In genomic region chr6:90072961-90073464, GRCh38 we compare ENCODE assay signal across 14 cellular contexts.
A peak's percentile ranks its signal among the peaks of the same experiment; 100 is the strongest.
DNase-seq lines count a peak whose midpoint lies in the region; ATAC-seq lines count a peak whose summit lies in the region.
"Had no signal": no experiment of that assay in that cellular context is flagged by ENCODE, and none has a peak within 500 bp of the region (broad histone marks: within the 10 kb centered on the region; RNA-seq: fewer than 3 reads in every experiment).

No MANE protein-coding gene starts in this region.

- POLR2A ChIA-PET in activated naive CD8-positive, alpha-beta T cell treated with anti-CD3 and anti-CD28 coated beads, Interleukin-2, amount 10 ng/mL, durations not matched to agents 7 days and 5 days (lab: Charles Lee) = interaction anchor here (1.4 kb wide), 1 partner anchor 36 kb away, joined by 5 read pairs; no protein-coding TSS in a partner anchor

- no peaks in the 10 kb centered on the region for H3K9me3 Mint-ChIP-seq in T-helper 2 cell treated with Interferon-gamma antibody and Interleukin-4, amounts not matched to agents 5 μg/mL and 100 μg/mL, for 36 hours
- H3K9me3 Mint-ChIP-seq in activated naive CD8-positive, alpha-beta T cell treated with anti-CD3 and anti-CD28 coated beads, Interleukin-2, amount 10 ng/mL, durations not matched to agents 7 days and 5 days = no peaks in the 10 kb centered on the region
- H3K9me3 Mint-ChIP-seq in stimulated activated effector memory CD8-positive, alpha-beta T cell treated with anti-CD3 and anti-CD28 coated beads, Interleukin-12 subunit alpha, Interleukin-12 subunit beta, amount 100 ng/mL, for 72 hours = no peaks in the 10 kb centered on the region

- peak; percentile 28 for ATAC-seq in activated naive CD8-positive, alpha-beta T cell treated with anti-CD3 and anti-CD28 coated beads, Interleukin-2, amount 10 ng/mL, durations not matched to agents 7 days and 5 days (ENCODE audit: low read depth)
- ATAC-seq in stimulated activated effector memory CD8-positive, alpha-beta T cell treated with anti-CD3 and anti-CD28 coated beads, Interleukin-12 subunit alpha, Interleukin-12 subunit beta, amount 100 ng/mL, for 72 hours = no peak
- ATAC-seq in GM18502 (IDR thresholded peaks at IDR 0.05; ENCODE audit: poor library complexity, unreplicated experiment) = no peak
- ATAC-seq: A549 had no signal

- H3K27me3 Mint-ChIP-seq in T-helper 2 cell treated with Interferon-gamma antibody and Interleukin-4, amounts not matched to agents 5 μg/mL and 100 μg/mL, for 36 hours (ENCODE audit: low read depth) = peaks cover 15% of the 10 kb centered on the region
- H3K27me3 Mint-ChIP-seq in activated naive CD8-positive, alpha-beta T cell treated with anti-CD3 and anti-CD28 coated beads, Interleukin-2, amount 10 ng/mL, durations not matched to agents 7 days and 5 days = no peaks in the 10 kb centered on the region

- peaks cover 34% of the 10 kb centered on the region for H3K36me3 Mint-ChIP-seq in T-helper 2 cell treated with Interferon-gamma antibody and Interleukin-4, amounts not matched to agents 5 μg/mL and 100 μg/mL, for 36 hours (ENCODE audit: low read depth)
- peaks cover 66% of the 10 kb centered on the region for H3K36me3 Mint-ChIP-seq in activated naive CD8-positive, alpha-beta T cell treated with anti-CD3 and anti-CD28 coated beads, Interleukin-2, amount 10 ng/mL, durations not matched to agents 7 days and 5 days
- H3K36me3 Mint-ChIP-seq in stimulated activated effector memory CD8-positive, alpha-beta T cell treated with anti-CD3 and anti-CD28 coated beads, Interleukin-12 subunit alpha, Interleukin-12 subunit beta, amount 100 ng/mL, for 72 hours = peaks cover 17% of the 10 kb centered on the region

- DNase-seq in T-helper 2 cell treated with Interferon-gamma antibody and Interleukin-4, amounts not matched to agents 5 μg/mL and 100 μg/mL, for 36 hours (ENCODE audit: low spot score) = no peak
- DNase-seq in T-helper 2 cell = no peak
- DNase-seq in NCI-H2171 treated with DMSO at 0.1 percent for 48 hours (lab: John Stamatoyannopoulos, UW) = peak; percentile 90
- no peak for DNase-seq in activated naive CD8-positive, alpha-beta T cell treated with anti-CD3 and anti-CD28 coated beads, Interleukin-2, amount 10 ng/mL, durations not matched to agents 7 days and 5 days
- DNase-seq in stimulated activated effector memory CD8-positive, alpha-beta T cell treated with anti-CD3 and anti-CD28 coated beads, Interleukin-12 subunit alpha, Interleukin-12 subunit beta, amount 100 ng/mL, for 72 hours (ENCODE audit: low spot score in 2 of 2) = no peak
- DNase-seq in NCI-H510A treated with DMSO at 0.1 percent for 48 hours (lab: John Stamatoyannopoulos, UW) = no peak
- no peak for DNase-seq in NK-92 treated with Interleukin-12 subunit alpha and Interleukin-12 subunit beta, amount 100 ng/mL, for 24 hours (lab: John Stamatoyannopoulos, UW)
- DNase-seq: Calu3; effector CD8-positive, alpha-beta T cell; mesenchymal stem cell; NCI-H226; RPMI8226 had no signal

- H3K4me3 Mint-ChIP-seq in T-helper 2 cell treated with Interferon-gamma antibody and Interleukin-4, amounts not matched to agents 5 μg/mL and 100 μg/mL, for 36 hours = peak overlapping the region; percentile 57
- H3K4me3 Mint-ChIP-seq in activated naive CD8-positive, alpha-beta T cell treated with anti-CD3 and anti-CD28 coated beads, Interleukin-2, amount 10 ng/mL, durations not matched to agents 7 days and 5 days = peak overlapping the region; percentile 76
- peak overlapping the region; percentile 29 for H3K4me3 Mint-ChIP-seq in stimulated activated effector memory CD8-positive, alpha-beta T cell treated with anti-CD3 and anti-CD28 coated beads, Interleukin-12 subunit alpha, Interleukin-12 subunit beta, amount 100 ng/mL, for 72 hours

- peak overlapping the region; percentile 58 for H3K27ac Mint-ChIP-seq in T-helper 2 cell treated with Interferon-gamma antibody and Interleukin-4, amounts not matched to agents 5 μg/mL and 100 μg/mL, for 36 hours
- peak overlapping the region; percentile 83 for H3K27ac Mint-ChIP-seq in activated naive CD8-positive, alpha-beta T cell treated with anti-CD3 and anti-CD28 coated beads, Interleukin-2, amount 10 ng/mL, durations not matched to agents 7 days and 5 days
- no peak overlapping the region for H3K27ac Mint-ChIP-seq in stimulated activated effector memory CD8-positive, alpha-beta T cell treated with anti-CD3 and anti-CD28 coated beads, Interleukin-12 subunit alpha, Interleukin-12 subunit beta, amount 100 ng/mL, for 72 hours

- peaks cover 66% of the 10 kb centered on the region for H3K4me1 Mint-ChIP-seq in T-helper 2 cell treated with Interferon-gamma antibody and Interleukin-4, amounts not matched to agents 5 μg/mL and 100 μg/mL, for 36 hours (ENCODE audit: low read depth)
- H3K4me1 Mint-ChIP-seq in activated naive CD8-positive, alpha-beta T cell treated with anti-CD3 and anti-CD28 coated beads, Interleukin-2, amount 10 ng/mL, durations not matched to agents 7 days and 5 days = peaks cover 87% of the 10 kb centered on the region
- H3K4me1 Mint-ChIP-seq in stimulated activated effector memory CD8-positive, alpha-beta T cell treated with anti-CD3 and anti-CD28 coated beads, Interleukin-12 subunit alpha, Interleukin-12 subunit beta, amount 100 ng/mL, for 72 hours = peaks cover 74% of the 10 kb centered on the region
